Comparison of ENCODE assay signal across 26 cellular contexts in genomic region chr3:3165241-3165640, GRCh38. TPM values are rescaled to one million over a fixed set of nuclear protein-coding genes. Genes with fewer than 3 reads are reported as not detected.
DNase-seq lines count a peak whose midpoint lies in the region; ATAC-seq and TF ChIP-seq lines count a peak whose summit lies in the region.
"Had no signal": no experiment of that assay in that cellular context is flagged by ENCODE, and none has a peak within 500 bp of the region (broad histone marks: within the 10 kb centered on the region; RNA-seq: fewer than 3 reads in every experiment).

No MANE protein-coding gene starts in this region.

- peaks cover 2% of the 10 kb centered on the region for H3K4me1 Mint-ChIP-seq in activated naive CD4-positive, alpha-beta T cell treated with anti-CD3 and anti-CD28 coated beads, Interleukin-2, amount 10 ng/mL, durations not matched to agents 7 days and 5 days
- peaks cover 62% of the 10 kb centered on the region for H3K4me1 Mint-ChIP-seq in activated CD4-positive, alpha-beta memory T cell treated with anti-CD3 and anti-CD28 coated beads for 36 hours (ENCODE audit: low read depth)
- H3K4me1 Mint-ChIP-seq in endothelial cell (ENCODE audit: unreplicated experiment): no peaks in the 10 kb centered on the region
- peaks cover 27% of the 10 kb centered on the region for H3K4me1 Mint-ChIP-seq in stimulated activated naive CD8-positive, alpha-beta T cell treated with anti-CD3 and anti-CD28 coated beads, Interleukin-15, amount 100 ng/mL, for 72 hours

- ATAC-seq in activated naive CD4-positive, alpha-beta T cell treated with anti-CD3 and anti-CD28 coated beads, Interleukin-2, amount 50 U/mL, for 72 hours: peak; percentile 59 to 80
- peak; percentile 54 for ATAC-seq in stimulated activated naive CD8-positive, alpha-beta T cell treated with anti-CD3 and anti-CD28 coated beads, Interleukin-15, amount 100 ng/mL, for 72 hours
- no peak for ATAC-seq in Right ventricle myocardium superior (ENCODE audit: poor library complexity)
- ATAC-seq: esophagus mucosa, left lung had no signal

- no peak for DNase-seq in activated naive CD4-positive, alpha-beta T cell treated with anti-CD3 and anti-CD28 coated beads, Interleukin-2, amount 50 U/mL, for 72 hours (ENCODE audit: low spot score in 2 of 2)
- DNase-seq in activated naive CD4-positive, alpha-beta T cell treated with anti-CD3 and anti-CD28 coated beads, Interleukin-2, amount 10 ng/mL, durations not matched to agents 7 days and 5 days: no peak
- peak; percentile 57 for DNase-seq in activated CD4-positive, alpha-beta memory T cell treated with anti-CD3 and anti-CD28 coated beads for 36 hours
- no peak for DNase-seq in endothelial cell (ENCODE audit: low spot score)
- DNase-seq in stimulated activated naive CD8-positive, alpha-beta T cell treated with anti-CD3 and anti-CD28 coated beads, Interleukin-15, amount 100 ng/mL, for 72 hours: no peak
- DNase-seq in putamen (ENCODE audit: low spot score): no peak
- DNase-seq in Right ventricle myocardium superior: no peak
- DNase-seq: Calu3; central memory CD4-positive, alpha-beta T cell; DMS79; HCEC 1CT; islet precursor cell; Karpas-422; left lung; mesendoderm; NCI-H1417; NCI-H2081 treated with DMSO at 0.1 percent for 48 hours; NCI-H2227 treated with DMSO at 0.1 percent for 48 hours; NCI-H526; NK-92 treated with Interleukin-12 subunit alpha and Interleukin-12 subunit beta, amount 100 ng/mL, for 24 hours; transverse colon had no signal

- CTCF ChIA-PET in activated naive CD4-positive, alpha-beta T cell treated with anti-CD3 and anti-CD28 coated beads, Interleukin-2, amount 10 ng/mL, durations not matched to agents 7 days and 5 days (lab: Charles Lee): no interaction called here
- CTCF ChIA-PET in activated CD4-positive, alpha-beta memory T cell treated with anti-CD3 and anti-CD28 coated beads for 36 hours (lab: Charles Lee): no interaction called here

- no peak for TF ChIP-seq CTCF in endothelial cell (IDR thresholded peaks at IDR 0.05; ENCODE audit: unreplicated experiment)

- peaks cover 4 to 42% of the 10 kb centered on the region in 2 donors for H3K36me3 Mint-ChIP-seq in activated naive CD4-positive, alpha-beta T cell treated with anti-CD3 and anti-CD28 coated beads, Interleukin-2, amount 50 U/mL, for 72 hours
- H3K36me3 Mint-ChIP-seq in activated naive CD4-positive, alpha-beta T cell treated with anti-CD3 and anti-CD28 coated beads, Interleukin-2, amount 10 ng/mL, durations not matched to agents 7 days and 5 days: peaks cover 60% of the 10 kb centered on the region
- H3K36me3 Mint-ChIP-seq in activated CD4-positive, alpha-beta memory T cell treated with anti-CD3 and anti-CD28 coated beads for 36 hours: peaks cover 50% of the 10 kb centered on the region
- H3K36me3 Mint-ChIP-seq in endothelial cell (ENCODE audit: low read depth, unreplicated experiment): peaks cover 44% of the 10 kb centered on the region

- POLR2A ChIA-PET in activated CD4-positive, alpha-beta memory T cell treated with anti-CD3 and anti-CD28 coated beads for 36 hours (lab: Charles Lee): no interaction called here

- no peaks in the 10 kb centered on the region for H3K9me3 Mint-ChIP-seq in activated naive CD4-positive, alpha-beta T cell treated with anti-CD3 and anti-CD28 coated beads, Interleukin-2, amount 50 U/mL, for 72 hours
- H3K9me3 Mint-ChIP-seq in activated naive CD4-positive, alpha-beta T cell treated with anti-CD3 and anti-CD28 coated beads, Interleukin-2, amount 10 ng/mL, durations not matched to agents 7 days and 5 days: no peaks in the 10 kb centered on the region
- no peaks in the 10 kb centered on the region for H3K9me3 Mint-ChIP-seq in activated CD4-positive, alpha-beta memory T cell treated with anti-CD3 and anti-CD28 coated beads for 36 hours
- no peaks in the 10 kb centered on the region for H3K9me3 Mint-ChIP-seq in endothelial cell (ENCODE audit: unreplicated experiment)
- no peaks in the 10 kb centered on the region for H3K9me3 Mint-ChIP-seq in stimulated activated naive CD8-positive, alpha-beta T cell treated with anti-CD3 and anti-CD28 coated beads, Interleukin-15, amount 100 ng/mL, for 72 hours
- H3K9me3 Mint-ChIP-seq: activated T-helper 2 cell treated with anti-CD3 and anti-CD28 coated beads, Interferon-gamma antibody, Interleukin-2, Interleukin-4, amounts not matched to agents 10 μg/mL and 5 μg/mL and 100 μg/mL, durations not matched to agents 14 hours and 24 hours and 36 hours; T-helper 1 cell treated with Interleukin-12 subunit alpha and Interleukin-12 subunit beta and Interleukin-4 antibody, amounts not matched to agents 30 μg/mL and 1 μg/mL, for 36 hours had no signal

- peak overlapping the region in 1 of 2 donors; percentile 56 for H3K27ac Mint-ChIP-seq in activated naive CD4-positive, alpha-beta T cell treated with anti-CD3 and anti-CD28 coated beads, Interleukin-2, amount 50 U/mL, for 72 hours
- no peak overlapping the region for H3K27ac Mint-ChIP-seq in activated naive CD4-positive, alpha-beta T cell treated with anti-CD3 and anti-CD28 coated beads, Interleukin-2, amount 10 ng/mL, durations not matched to agents 7 days and 5 days
- peak overlapping the region; percentile 86 for H3K27ac Mint-ChIP-seq in activated CD4-positive, alpha-beta memory T cell treated with anti-CD3 and anti-CD28 coated beads for 36 hours
- H3K27ac Mint-ChIP-seq in endothelial cell (ENCODE audit: unreplicated experiment): no peak overlapping the region
- H3K27ac Mint-ChIP-seq in stimulated activated naive CD8-positive, alpha-beta T cell treated with anti-CD3 and anti-CD28 coated beads, Interleukin-15, amount 100 ng/mL, for 72 hours: peak overlapping the region in 1 of 2 donors; percentile 72
- H3K27ac Mint-ChIP-seq: activated T-helper 2 cell treated with anti-CD3 and anti-CD28 coated beads, Interferon-gamma antibody, Interleukin-2, Interleukin-4, amounts not matched to agents 10 μg/mL and 5 μg/mL and 100 μg/mL, durations not matched to agents 14 hours and 24 hours and 36 hours; T-helper 1 cell treated with Interleukin-12 subunit alpha and Interleukin-12 subunit beta and Interleukin-4 antibody, amounts not matched to agents 30 μg/mL and 1 μg/mL, for 36 hours had no signal

- intact Hi-C loops in activated CD4-positive, alpha-beta memory T cell treated with anti-CD3 and anti-CD28 coated beads for 36 hours (cut with micrococcal nuclease): loop anchor here (1.0 kb wide), 3 partner anchors 14 to 56 kb away; partner anchors contain the start of genes CRBN and TRNT1
- intact Hi-C loops in Right ventricle myocardium superior (cut with DNase I): no loop called here

- H3K27me3 Mint-ChIP-seq in activated naive CD4-positive, alpha-beta T cell treated with anti-CD3 and anti-CD28 coated beads, Interleukin-2, amount 10 ng/mL, durations not matched to agents 7 days and 5 days: no peaks in the 10 kb centered on the region
- no peaks in the 10 kb centered on the region for H3K27me3 Mint-ChIP-seq in activated CD4-positive, alpha-beta memory T cell treated with anti-CD3 and anti-CD28 coated beads for 36 hours
- H3K27me3 Mint-ChIP-seq in endothelial cell (ENCODE audit: unreplicated experiment): no peaks in the 10 kb centered on the region
- H3K27me3 Mint-ChIP-seq in stimulated activated naive CD8-positive, alpha-beta T cell treated with anti-CD3 and anti-CD28 coated beads, Interleukin-15, amount 100 ng/mL, for 72 hours: no peaks in the 10 kb centered on the region

- no peak overlapping the region for H3K4me3 Mint-ChIP-seq in activated naive CD4-positive, alpha-beta T cell treated with anti-CD3 and anti-CD28 coated beads, Interleukin-2, amount 10 ng/mL, durations not matched to agents 7 days and 5 days
- H3K4me3 Mint-ChIP-seq in activated CD4-positive, alpha-beta memory T cell treated with anti-CD3 and anti-CD28 coated beads for 36 hours: no peak overlapping the region
- peak overlapping the region; percentile 62 for H3K4me3 Mint-ChIP-seq in endothelial cell (ENCODE audit: unreplicated experiment)
- H3K4me3 Mint-ChIP-seq in stimulated activated naive CD8-positive, alpha-beta T cell treated with anti-CD3 and anti-CD28 coated beads, Interleukin-15, amount 100 ng/mL, for 72 hours: no peak overlapping the region
- H3K4me3 Mint-ChIP-seq: T-helper 1 cell treated with Interleukin-12 subunit alpha and Interleukin-12 subunit beta and Interleukin-4 antibody, amounts not matched to agents 30 μg/mL and 1 μg/mL, for 36 hours had no signal

RNA-seq across cellular contexts. Expression of gene CRBN, which starts 14.2 kb away (rescaled TPM):
- total RNA-seq in activated naive CD4-positive, alpha-beta T cell treated with anti-CD3 and anti-CD28 coated beads, Interleukin-2, amount 50 U/mL, for 72 hours: 10 to 100 TPM; 43.3 to 51.2 TPM
- 10 to 100 TPM; 40.4 to 45.4 TPM for total RNA-seq in activated CD4-positive, alpha-beta memory T cell treated with anti-CD3 and anti-CD28 coated beads for 36 hours
- 47.8 TPM for total RNA-seq in endothelial cell (ENCODE audit: unreplicated experiment)
- 46.9 TPM for total RNA-seq in Right ventricle myocardium superior

RNA-seq across cellular contexts. Expression of gene TRNT1, which starts 38.5 kb away (rescaled TPM):
- total RNA-seq in activated naive CD4-positive, alpha-beta T cell treated with anti-CD3 and anti-CD28 coated beads, Interleukin-2, amount 50 U/mL, for 72 hours: 10 to 100 TPM; 44.0 to 51.6 TPM
- total RNA-seq in activated CD4-positive, alpha-beta memory T cell treated with anti-CD3 and anti-CD28 coated beads for 36 hours: 10 to 100 TPM; 51.5 to 53.6 TPM
- total RNA-seq in endothelial cell (ENCODE audit: unreplicated experiment): 12.1 TPM
- total RNA-seq in Right ventricle myocardium superior: 14.3 TPM

RNA-seq across cellular contexts. Expression of gene IL5RA, which starts 55.1 kb away (rescaled TPM):
- total RNA-seq in activated naive CD4-positive, alpha-beta T cell treated with anti-CD3 and anti-CD28 coated beads, Interleukin-2, amount 50 U/mL, for 72 hours: not detected
- under 1 TPM; 0.15 to 0.74 TPM for total RNA-seq in activated CD4-positive, alpha-beta memory T cell treated with anti-CD3 and anti-CD28 coated beads for 36 hours
- total RNA-seq in endothelial cell (ENCODE audit: unreplicated experiment) (not detected), Right ventricle myocardium superior (1.0 TPM)
- total RNA-seq: activated T-helper 2 cell treated with anti-CD3 and anti-CD28 coated beads, Interferon-gamma antibody, Interleukin-2, Interleukin-4, amounts not matched to agents 10 μg/mL and 5 μg/mL and 100 μg/mL, durations not matched to agents 14 hours and 24 hours and 36 hours; Calu3; esophagus mucosa; fibroblast of villous mesenchyme; smooth muscle cell had no signal
